Comparison of ENCODE assay signal across 11 cellular contexts in genomic region chr18:56565596-56566355, GRCh38.
DNase-seq lines count a peak whose midpoint lies in the region; ATAC-seq and TF ChIP-seq lines count a peak whose summit lies in the region.
"Had no signal": no experiment of that assay in that cellular context is flagged by ENCODE, and none has a peak within 500 bp of the region (broad histone marks: within the 10 kb centered on the region; RNA-seq: fewer than 3 reads in every experiment).

No MANE protein-coding gene starts in this region.

- DNase-seq in HAP-1 (ENCODE audit: low spot score in 2 of 2) (peak; percentile 13 to 23), SK-N-MC (ENCODE audit: low read depth, low spot score) (peak; percentile 78), fibroblast of the aortic adventitia (ENCODE audit: low read depth) (peak; percentile 98), skeletal muscle cell (ENCODE audit: low read depth) (peak; percentile 90), DMS153 (lab: John Stamatoyannopoulos, UW) (no peak), upper lobe of right lung (no peak), midbrain (lab: John Stamatoyannopoulos, UW) (no peak), testis (no peak)
- DNase-seq: head of caudate nucleus, T-helper 2 cell had no signal

- in situ Hi-C loops in HAP-1 (cut with MboI; ENCODE audit: low sequenced_read_pairs): loop anchor here (25.0 kb wide), 3 partner anchors 228 to 1328 kb away; no protein-coding TSS in a partner anchor

- peaks cover 11% of the 10 kb centered on the region for H3K4me1 ChIP-seq in HAP-1
- H3K4me1 ChIP-seq in upper lobe of right lung: peaks cover 12% of the 10 kb centered on the region
- H3K4me1 ChIP-seq in testis: no peaks in the 10 kb centered on the region

- peak overlapping the region; percentile 87 for H3K27ac ChIP-seq in SK-N-MC
- no peak overlapping the region for H3K27ac ChIP-seq in upper lobe of right lung
- no peak overlapping the region for H3K27ac ChIP-seq in testis
- H3K27ac ChIP-seq: cardiac muscle cell had no signal

- no peak for ATAC-seq in upper lobe of right lung

- TF ChIP-seq CTCF in fibroblast of the aortic adventitia (IDR thresholded peaks at IDR 0.05; ENCODE audit: insufficient read depth, low read length): no peak
- no peak for TF ChIP-seq CTCF in upper lobe of right lung (IDR thresholded peaks at IDR 0.05)
- no peak for TF ChIP-seq CTCF in testis (IDR thresholded peaks at IDR 0.05)

- H3K4me3 ChIP-seq in HAP-1 (no peak overlapping the region), SK-N-MC (peak overlapping the region; percentile 25; the same call in 1 of the 2 replicates), fibroblast of the aortic adventitia (ENCODE audit: low read depth, low read length) (no peak overlapping the region), skeletal muscle cell (ENCODE audit: low read depth, low read length) (no peak overlapping the region), upper lobe of right lung (no peak overlapping the region), testis (no peak overlapping the region)
- H3K4me3 ChIP-seq: cardiac muscle cell had no signal

- TF ChIP-seq POLR2A in testis (IDR thresholded peaks at IDR 0.05): no peak

- H3K27me3 ChIP-seq in HAP-1 (ENCODE audit: low read depth) (no peaks in the 10 kb centered on the region), upper lobe of right lung (no peaks in the 10 kb centered on the region), testis (no peaks in the 10 kb centered on the region)
- H3K27me3 ChIP-seq: cardiac muscle cell had no signal

- intact Hi-C loops in upper lobe of right lung (cut with DNase I): no loop called here
- intact Hi-C loops in testis (cut with DNase I; ENCODE audit: low total_unique reads): no loop called here

- H3K9ac ChIP-seq in SK-N-MC (ENCODE audit: insufficient read length): no peak overlapping the region

- H3K36me3 ChIP-seq in HAP-1 (replicated peaks) (no peaks in the 10 kb centered on the region), SK-N-MC (ENCODE audit: insufficient read depth, low read length) (no peaks in the 10 kb centered on the region), upper lobe of right lung (no peaks in the 10 kb centered on the region), testis (ENCODE audit: low read depth, missing control alignments) (no peaks in the 10 kb centered on the region)
- H3K36me3 ChIP-seq: cardiac muscle cell had no signal

- WGBS in testis, 2 donors: 67 to 71% methylated on average over 5 of the region's 5 CpGs

- H3K9me3 ChIP-seq in HAP-1 (no peaks in the 10 kb centered on the region), SK-N-MC (ENCODE audit: low read depth, low read length) (no peaks in the 10 kb centered on the region), upper lobe of right lung (no peaks in the 10 kb centered on the region), testis (no peaks in the 10 kb centered on the region)

Comparison
In these comparisons a context has a peak if more than half of its experiments do, and no peak if none do; other contexts are left out.
1. DNase-seq: peak in HAP-1 (2 of 2), SK-N-MC (single experiment), fibroblast of the aortic adventitia (single experiment) and skeletal muscle cell (single experiment); none in DMS153 (single experiment), upper lobe of right lung (single experiment), midbrain (single experiment) and testis (single experiment).